ENCODE assay signal across 9 cellular contexts in genomic region chr15:70299931-70300858, GRCh38.
A peak's percentile ranks its signal among the peaks of the same experiment; 100 is the strongest.
DNase-seq lines count a peak whose midpoint lies in the region; ATAC-seq, FAIRE-seq and TF ChIP-seq lines count a peak whose summit lies in the region.
"Had no signal": no experiment of that assay in that cellular context is flagged by ENCODE, and none has a peak within 500 bp of the region (broad histone marks: within the 10 kb centered on the region; RNA-seq: fewer than 3 reads in every experiment).

No MANE protein-coding gene starts in this region.

- no peak for TF ChIP-seq EP300 in A549 (IDR thresholded peaks at IDR 0.05)

- no peak overlapping the region for H3K27ac ChIP-seq in A549
- H3K27ac ChIP-seq: neutrophil had no signal

- H3K9me3 ChIP-seq in A549 = no peaks in the 10 kb centered on the region
- H3K9me3 ChIP-seq: neutrophil had no signal

- POLR2A ChIA-PET in A549 (lab: Yijun Ruan, JAX) = no interaction called here

- H3K4me2 ChIP-seq in A549 = no peak overlapping the region

- no peak for TF ChIP-seq CTCF in A549 (IDR thresholded peaks at IDR 0.05)
- TF ChIP-seq CTCF in GM20000 (IDR thresholded peaks at IDR 0.05; ENCODE audit: extremely low read depth, missing control alignments) = no peak

- H3K4me1 ChIP-seq in A549 = no peaks in the 10 kb centered on the region

- FAIRE-seq in A549 (lab: Jason Lieb, UNC) (peak; percentile 28), H54 (lab: Jason Lieb, UNC) (no peak)

- TF ChIP-seq RAD21 in A549 (conservative IDR thresholded peaks at IDR 0.05 in 1 of 2, IDR thresholded peaks at IDR 0.05 in 1 of 2) = no peak

- H3K4me3 ChIP-seq in A549 = no peak overlapping the region

- TF ChIP-seq POLR2A in A549 (IDR thresholded peaks at IDR 0.05; ENCODE audit: low read length) = no peak
- no peak for TF ChIP-seq POLR2A in H54 (IDR thresholded peaks at IDR 0.05; ENCODE audit: low read depth, low read length)

- ATAC-seq in A549 (no peak), HG03575 (IDR thresholded peaks at IDR 0.05; ENCODE audit: extremely low read depth, insufficient number of reproducible peaks, low FRiP score, unreplicated experiment) (peak; percentile 95)

- CTCF ChIA-PET in A549 (lab: Yijun Ruan, JAX) = interaction anchor here (0.9 to 1.7 kb wide), 3 partner anchors 14 to 724 kb away, joined by 4 read pairs; no protein-coding TSS in a partner anchor

- DNase-seq in A549 (ENCODE audit: low read depth in 1 of 2, low spot score in 1 of 2) (no peak), GM20000 (ENCODE audit: low spot score) (peak; percentile 81), activated T-cell treated with anti-CD3 and anti-CD28 coated beads for 1 hour (ENCODE audit: low read depth) (peak; percentile 42), H54 (ENCODE audit: insufficient read length, low spot score) (no peak), DMS 273 (lab: John Stamatoyannopoulos, UW; ENCODE audit: unreplicated experiment) (no peak), Ammon's horn (ENCODE audit: low spot score) (no peak)
- peak; percentile 84 for DNase-seq in stimulated activated CD4-positive, alpha-beta T cell treated with anti-CD3 and anti-CD28 coated beads, Interleukin-15, amount 100 ng/mL, for 24 hours

- 84% methylated on average over 13 of the region's 13 CpGs for WGBS in A549 (ENCODE audit: missing lambda C conversion rate)

TF ChIP-seq in A549, 52 proteins besides CTCF, POLR2A, EP300 and RAD21:
- TF ChIP-seq CHD2 (IDR thresholded peaks at IDR 0.05; ENCODE audit: low read length, partially characterized antibody) = no peak
- no peak for TF ChIP-seq BHLHE40 (IDR thresholded peaks at IDR 0.05; ENCODE audit: low read depth, low read length)
- TF ChIP-seq HOXB13 (CRISPR knock-in tag; IDR thresholded peaks at IDR 0.05; ENCODE audit: low read depth) = no peak
- no peak for TF ChIP-seq CBX2 (IDR thresholded peaks at IDR 0.05; ENCODE audit: borderline replicate concordance, low read depth)
- TF ChIP-seq GATA3 (IDR thresholded peaks at IDR 0.05; ENCODE audit: borderline replicate concordance) = no peak
- no peak for TF ChIP-seq RNF2 (IDR thresholded peaks at IDR 0.05; ENCODE audit: borderline replicate concordance, low read depth)
- no peak for TF ChIP-seq FOXS1 (CRISPR knock-in tag; IDR thresholded peaks at IDR 0.05)
- TF ChIP-seq, protein P1, sequence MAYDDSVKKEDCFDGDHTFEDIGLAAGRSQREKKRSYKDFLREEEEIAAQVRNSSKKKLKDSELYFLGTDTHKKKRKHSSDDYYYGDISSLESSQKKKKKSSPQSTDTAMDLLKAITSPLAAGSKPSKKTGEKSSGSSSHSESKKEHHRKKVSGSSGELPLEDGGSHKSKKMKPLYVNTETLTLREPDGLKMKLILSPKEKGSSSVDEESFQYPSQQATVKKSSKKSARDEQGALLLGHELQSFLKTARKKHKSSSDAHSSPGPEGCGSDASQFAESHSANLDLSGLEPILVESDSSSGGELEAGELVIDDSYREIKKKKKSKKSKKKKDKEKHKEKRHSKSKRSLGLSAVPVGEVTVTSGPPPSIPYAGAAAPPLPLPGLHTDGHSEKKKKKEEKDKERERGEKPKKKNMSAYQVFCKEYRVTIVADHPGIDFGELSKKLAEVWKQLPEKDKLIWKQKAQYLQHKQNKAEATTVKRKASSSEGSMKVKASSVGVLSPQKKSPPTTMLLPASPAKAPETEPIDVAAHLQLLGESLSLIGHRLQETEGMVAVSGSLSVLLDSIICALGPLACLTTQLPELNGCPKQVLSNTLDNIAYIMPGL (CRISPR knock-in tag; IDR thresholded peaks at IDR 0.05; ENCODE audit: borderline replicate concordance) = no peak
- no peak for TF ChIP-seq NR3C1 (IDR thresholded peaks at IDR 0.05)
- TF ChIP-seq RFX5 (IDR thresholded peaks at IDR 0.05) = no peak
- TF ChIP-seq, protein P2, sequence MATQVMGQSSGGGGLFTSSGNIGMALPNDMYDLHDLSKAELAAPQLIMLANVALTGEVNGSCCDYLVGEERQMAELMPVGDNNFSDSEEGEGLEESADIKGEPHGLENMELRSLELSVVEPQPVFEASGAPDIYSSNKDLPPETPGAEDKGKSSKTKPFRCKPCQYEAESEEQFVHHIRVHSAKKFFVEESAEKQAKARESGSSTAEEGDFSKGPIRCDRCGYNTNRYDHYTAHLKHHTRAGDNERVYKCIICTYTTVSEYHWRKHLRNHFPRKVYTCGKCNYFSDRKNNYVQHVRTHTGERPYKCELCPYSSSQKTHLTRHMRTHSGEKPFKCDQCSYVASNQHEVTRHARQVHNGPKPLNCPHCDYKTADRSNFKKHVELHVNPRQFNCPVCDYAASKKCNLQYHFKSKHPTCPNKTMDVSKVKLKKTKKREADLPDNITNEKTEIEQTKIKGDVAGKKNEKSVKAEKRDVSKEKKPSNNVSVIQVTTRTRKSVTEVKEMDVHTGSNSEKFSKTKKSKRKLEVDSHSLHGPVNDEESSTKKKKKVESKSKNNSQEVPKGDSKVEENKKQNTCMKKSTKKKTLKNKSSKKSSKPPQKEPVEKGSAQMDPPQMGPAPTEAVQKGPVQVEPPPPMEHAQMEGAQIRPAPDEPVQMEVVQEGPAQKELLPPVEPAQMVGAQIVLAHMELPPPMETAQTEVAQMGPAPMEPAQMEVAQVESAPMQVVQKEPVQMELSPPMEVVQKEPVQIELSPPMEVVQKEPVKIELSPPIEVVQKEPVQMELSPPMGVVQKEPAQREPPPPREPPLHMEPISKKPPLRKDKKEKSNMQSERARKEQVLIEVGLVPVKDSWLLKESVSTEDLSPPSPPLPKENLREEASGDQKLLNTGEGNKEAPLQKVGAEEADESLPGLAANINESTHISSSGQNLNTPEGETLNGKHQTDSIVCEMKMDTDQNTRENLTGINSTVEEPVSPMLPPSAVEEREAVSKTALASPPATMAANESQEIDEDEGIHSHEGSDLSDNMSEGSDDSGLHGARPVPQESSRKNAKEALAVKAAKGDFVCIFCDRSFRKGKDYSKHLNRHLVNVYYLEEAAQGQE (IDR thresholded peaks at IDR 0.05) = no peak
- TF ChIP-seq FOSL2 (IDR thresholded peaks at IDR 0.05) = no peak
- TF ChIP-seq FOSL2 (CRISPR knock-in tag; IDR thresholded peaks at IDR 0.05) = no peak
- no peak for TF ChIP-seq HOXA7 (CRISPR knock-in tag; IDR thresholded peaks at IDR 0.05)
- no peak for TF ChIP-seq KDM5A (IDR thresholded peaks at IDR 0.05)
- TF ChIP-seq, protein P3, sequence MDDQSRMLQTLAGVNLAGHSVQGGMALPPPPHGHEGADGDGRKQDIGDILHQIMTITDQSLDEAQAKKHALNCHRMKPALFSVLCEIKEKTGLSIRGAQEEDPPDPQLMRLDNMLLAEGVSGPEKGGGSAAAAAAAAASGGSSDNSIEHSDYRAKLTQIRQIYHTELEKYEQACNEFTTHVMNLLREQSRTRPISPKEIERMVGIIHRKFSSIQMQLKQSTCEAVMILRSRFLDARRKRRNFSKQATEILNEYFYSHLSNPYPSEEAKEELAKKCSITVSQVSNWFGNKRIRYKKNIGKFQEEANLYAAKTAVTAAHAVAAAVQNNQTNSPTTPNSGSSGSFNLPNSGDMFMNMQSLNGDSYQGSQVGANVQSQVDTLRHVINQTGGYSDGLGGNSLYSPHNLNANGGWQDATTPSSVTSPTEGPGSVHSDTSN (IDR thresholded peaks at IDR 0.05) = no peak
- TF ChIP-seq HES2 (IDR thresholded peaks at IDR 0.05) = no peak
- TF ChIP-seq HDAC2 (IDR thresholded peaks at IDR 0.05) = no peak
- TF ChIP-seq KDM1A (IDR thresholded peaks at IDR 0.05; ENCODE audit: low read depth) = no peak
- no peak for TF ChIP-seq MAFK (IDR thresholded peaks at IDR 0.05; ENCODE audit: partially characterized antibody)

Comparison
In these comparisons a context has a peak if more than half of its experiments do, and no peak if none do; other contexts are left out.
1. DNase-seq: peak in GM20000 (single experiment), activated T-cell treated with anti-CD3 and anti-CD28 coated beads for 1 hour (single experiment) and stimulated activated CD4-positive, alpha-beta T cell treated with anti-CD3 and anti-CD28 coated beads, Interleukin-15, amount 100 ng/mL, for 24 hours (single experiment); none in A549 (0 of 2), H54 (single experiment), DMS 273 (single experiment) and Ammon's horn (single experiment).